In genomic region chr2:133557624-133558023, GRCh38 we compare ENCODE assay signal across 17 cellular contexts. TPM values are rescaled to one million over a fixed set of nuclear protein-coding genes. Genes with fewer than 3 reads are reported as not detected.
DNase-seq lines count a peak whose midpoint lies in the region; ATAC-seq, FAIRE-seq and TF ChIP-seq lines count a peak whose summit lies in the region.
"Had no signal": no experiment of that assay in that cellular context is flagged by ENCODE, and none has a peak within 500 bp of the region (broad histone marks: within the 10 kb centered on the region; RNA-seq: fewer than 3 reads in every experiment).

No MANE protein-coding gene starts in this region.

- 61% methylated on average over 3 of the region's 3 CpGs for WGBS in A549 (ENCODE audit: missing lambda C conversion rate)

- H3K27ac ChIP-seq in A549 = peak overlapping the region; percentile 22 to 55; a peak in 3 of 6 replicates

- FAIRE-seq in A549 (lab: Jason Lieb, UNC) = no peak
- FAIRE-seq: A204.1, G401.6, GM12891 had no signal

- peaks cover 0 to 8% (median under 1%) of the 10 kb centered on the region in 6 donors for H3K9me3 Mint-ChIP-seq in immature natural killer cell
- H3K9me3 Mint-ChIP-seq: GM23338 had no signal

- peaks cover 8% of the 10 kb centered on the region; the same call in 2 of the 3 replicates for H3K4me1 ChIP-seq in A549
- H3K4me1 ChIP-seq: Caco-2 had no signal

- H3K27me3 Mint-ChIP-seq in immature natural killer cell (ENCODE audit: low read depth in 3 of 3) = no peaks in the 10 kb centered on the region
- H3K27me3 Mint-ChIP-seq: CD8-positive, alpha-beta memory T cell; IgD-negative memory B cell had no signal

- POLR2A ChIA-PET in A549 (lab: Yijun Ruan, JAX) = no interaction called here

- no peak overlapping the region for H3K27ac Mint-ChIP-seq in immature natural killer cell
- H3K27ac Mint-ChIP-seq: CD8-positive, alpha-beta memory T cell; GM23338; IgD-negative memory B cell had no signal

- no peak for DNase-seq in A549 (ENCODE audit: low read depth in 1 of 2, low spot score in 1 of 2)
- DNase-seq in EH (ENCODE audit: low read depth) = peak; percentile 49
- DNase-seq in NCI-H82 treated with DMSO at 0.1 percent for 48 hours (lab: John Stamatoyannopoulos, UW; ENCODE audit: unreplicated experiment) = peak; percentile 42
- peak; percentile 61 for DNase-seq in islet precursor cell
- no peak for DNase-seq in LoVo (ENCODE audit: low spot score)
- no peak for DNase-seq in immature natural killer cell
- DNase-seq in mesenteric fat pad (ENCODE audit: low spot score) = no peak
- DNase-seq in activated naive CD4-positive, alpha-beta T cell treated with anti-CD3 and anti-CD28 coated beads, Interleukin-2, amount 50 U/mL, for 16 hours = no peak
- DNase-seq: Caco-2; CD8-positive, alpha-beta memory T cell; H7 had no signal

- no peak for ATAC-seq in A549
- ATAC-seq: GM23338 had no signal

- TF ChIP-seq RAD21 in A549 (conservative IDR thresholded peaks at IDR 0.05 in 1 of 2, IDR thresholded peaks at IDR 0.05 in 1 of 2) = no peak

- CTCF ChIA-PET in A549 (lab: Yijun Ruan, JAX) = no interaction called here

- H3K4me3 Mint-ChIP-seq in immature natural killer cell = no peak overlapping the region
- H3K4me3 Mint-ChIP-seq: CD8-positive, alpha-beta memory T cell; GM23338; IgD-negative memory B cell had no signal

- no peaks in the 10 kb centered on the region for H3K9me3 ChIP-seq in A549
- H3K9me3 ChIP-seq: Caco-2 had no signal

- TF ChIP-seq POLR2A in A549 (IDR thresholded peaks at IDR 0.05; ENCODE audit: low read length) = no peak

- no peak overlapping the region for H3K4me3 ChIP-seq in A549
- H3K4me3 ChIP-seq: GM23338 had no signal

- TF ChIP-seq CTCF in A549 (IDR thresholded peaks at IDR 0.05) = no peak

- TF ChIP-seq EP300 in A549 (IDR thresholded peaks at IDR 0.05) = no peak

- no peaks in the 10 kb centered on the region for H3K4me1 Mint-ChIP-seq in immature natural killer cell
- H3K4me1 Mint-ChIP-seq: CD8-positive, alpha-beta memory T cell; GM23338; IgD-negative memory B cell had no signal

- no peak overlapping the region for H3K4me2 ChIP-seq in A549
- H3K4me2 ChIP-seq: GM23338 had no signal

- H3K36me3 Mint-ChIP-seq in immature natural killer cell = no peaks in the 10 kb centered on the region
- H3K36me3 Mint-ChIP-seq: CD8-positive, alpha-beta memory T cell; IgD-negative memory B cell had no signal

TF ChIP-seq in A549, 52 proteins besides CTCF, POLR2A, EP300 and RAD21:
- TF ChIP-seq ELK1 (IDR thresholded peaks at IDR 0.05; ENCODE audit: low read depth, low read length) (no peak), KDM5A (IDR thresholded peaks at IDR 0.05) (no peak), ZC3H11A (IDR thresholded peaks at IDR 0.05) (no peak), HOXA7 (CRISPR knock-in tag; IDR thresholded peaks at IDR 0.05) (no peak), POLR2AphosphoS2 (conservative IDR thresholded peaks at IDR 0.05; ENCODE audit: low read length) (no peak)

RNA-seq across cellular contexts. Expression of gene NCKAP5, which starts 10.6 kb away (rescaled TPM):
- polyA plus RNA-seq in A549 (2011; rRNA removed) = 2.9 and 3.0 TPM in 2 replicates
- polyA plus RNA-seq in A549 (2012; cell fraction: cytosol; rRNA removed) = 1.1 and 1.3 TPM in 2 replicates
- polyA plus RNA-seq in A549 (2012; cell fraction: nucleus; rRNA removed) = 1.2 and 1.7 TPM in 2 replicates
- 2.9 to 4.1 TPM (median 3.8 TPM) in 3 replicates for polyA plus RNA-seq in A549 (2017; fragmentation: RNase III; extraction: RNeasy Plus Mini Kit Qiagen cat#74134 plus additional on column Dnase treatment)
- polyA minus RNA-seq in A549 (2011; rRNA and poly(A)+ RNA removed) = 3.7 and 4.7 TPM in 2 replicates
- not detected for polyA plus RNA-seq in immature natural killer cell
- total RNA-seq in mesenteric fat pad = 1.7 TPM
- total RNA-seq: CD8-positive, alpha-beta memory T cell; HT-29 had no signal
- polyA plus RNA-seq: CD8-positive, alpha-beta memory T cell; IgD-negative memory B cell had no signal

Comparison
In these comparisons a context has a peak if more than half of its experiments do, and no peak if none do; other contexts are left out.
1. DNase-seq: peak in EH (single experiment), NCI-H82 treated with DMSO at 0.1 percent for 48 hours (single experiment) and islet precursor cell (single experiment); none in A549 (0 of 2), LoVo (single experiment), immature natural killer cell (0 of 3), mesenteric fat pad (single experiment) and activated naive CD4-positive, alpha-beta T cell treated with anti-CD3 and anti-CD28 coated beads, Interleukin-2, amount 50 U/mL, for 16 hours (single experiment).